19 cellular contexts compared by ENCODE assay signal in the genomic region with DNA sequence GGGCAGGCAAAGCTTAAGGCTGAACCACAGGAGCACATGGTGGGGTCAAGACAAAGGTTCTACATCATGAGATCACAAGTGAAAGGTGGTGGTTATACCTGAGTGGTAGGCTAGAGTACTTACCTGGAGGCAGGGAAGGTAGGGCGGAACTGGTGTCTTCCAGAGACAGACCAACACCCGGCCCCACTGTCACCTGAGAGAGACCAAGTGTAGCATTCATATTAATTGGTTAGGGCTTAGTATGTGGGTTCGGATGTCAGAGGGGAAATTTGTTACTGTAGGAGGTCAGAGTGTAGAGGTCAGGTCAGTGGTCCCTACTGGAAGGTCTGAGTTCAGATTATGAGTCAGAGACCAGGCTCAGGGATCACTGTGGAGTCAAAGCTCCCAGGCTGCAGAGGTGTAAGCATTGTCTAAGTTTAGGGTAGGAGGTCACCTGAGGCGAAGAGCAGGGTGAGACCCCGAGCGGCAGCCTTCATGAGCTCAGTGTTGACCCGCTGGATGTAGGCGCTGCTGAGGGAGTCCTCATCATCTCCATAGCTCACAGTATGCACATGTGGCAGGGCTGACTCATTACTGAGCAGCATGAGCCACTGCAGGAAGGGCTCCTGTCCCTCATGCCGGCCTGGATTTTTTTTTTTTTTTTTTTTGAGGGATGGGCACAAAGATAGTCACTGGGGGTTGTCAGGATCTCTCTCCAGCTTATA. TPM values are rescaled to one million over a fixed set of nuclear protein-coding genes. Genes with fewer than 3 reads are reported as not detected.
DNase-seq lines count a peak whose midpoint lies in the region; ATAC-seq and TF ChIP-seq lines count a peak whose summit lies in the region.
"Had no signal": no experiment of that assay in that cellular context is flagged by ENCODE, and none has a peak within 500 bp of the region (broad histone marks: within the 10 kb centered on the region; RNA-seq: fewer than 3 reads in every experiment).

No MANE protein-coding gene starts in this region.

- no peaks in the 10 kb centered on the region for H3K27me3 ChIP-seq in brain microvascular endothelial cell (replicated peaks)
- no peaks in the 10 kb centered on the region for H3K27me3 ChIP-seq in naive thymus-derived CD4-positive, alpha-beta T cell (ENCODE audit: control insufficient read depth in 2 of 2, insufficient read depth in 2 of 2, low read length in 2 of 2)
- H3K27me3 ChIP-seq: right atrium auricular region had no signal

- H3K36me3 Mint-ChIP-seq in CD14-positive monocyte (peaks cover 3 to 4% of the 10 kb centered on the region in 2 donors), nephron progenitor cell (ENCODE audit: low read depth) (peaks cover 15% of the 10 kb centered on the region)
- H3K36me3 Mint-ChIP-seq in naive thymus-derived CD4-positive, alpha-beta T cell, result peaks cover 7 to 24% (median 10%) of the 10 kb centered on the region in 5 donors

- H3K4me1 Mint-ChIP-seq in CD14-positive monocyte (peaks cover 23% of the 10 kb centered on the region), nephron progenitor cell (peaks cover 4% of the 10 kb centered on the region)
- H3K4me1 Mint-ChIP-seq in naive thymus-derived CD4-positive, alpha-beta T cell, result peaks cover 9 to 22% (median 13%) of the 10 kb centered on the region in 7 donors

- intact Hi-C loops in CD14-positive monocyte (cut with micrococcal nuclease), result loop anchor here in 1 of 2 donors (10.0 kb wide), 1 partner anchor 381 kb away; a partner anchor contains a TSS
- intact Hi-C loops in naive thymus-derived CD4-positive, alpha-beta T cell (cut with micrococcal nuclease), result loop anchor here (5.0 to 10.0 kb wide), 4 partner anchors 36 to 989 kb away; a partner anchor contains a TSS

- H3K27ac Mint-ChIP-seq in CD14-positive monocyte (peak overlapping the region in 4 of 7 donors; percentile 42 to 64 (median 48)), nephron progenitor cell (no peak overlapping the region)
- H3K27ac Mint-ChIP-seq in naive thymus-derived CD4-positive, alpha-beta T cell, result peak overlapping the region in 6 of 9 donors; percentile 8 to 57 (median 22)
- H3K27ac Mint-ChIP-seq: activated CD4-positive, alpha-beta memory T cell treated with anti-CD3 and anti-CD28 coated beads for 36 hours; activated T-helper 17 cell treated with anti-CD3 and anti-CD28 coated beads, Interleukin-2, amount 50 U/mL, for 72 hours; H9 had no signal

- TF ChIP-seq CTCF in CD14-positive monocyte (IDR thresholded peaks at IDR 0.05) (no peak), brain microvascular endothelial cell (IDR thresholded peaks at IDR 0.05; ENCODE audit: low read depth, low read length, missing control alignments) (no peak), nephron progenitor cell (IDR thresholded peaks at IDR 0.05) (no peak)

- in situ Hi-C loops in brain microvascular endothelial cell (cut with HindIII; ENCODE audit: low pct_ligation_motif_present, low sequenced_read_pairs), result no loop called here

- H3K27me3 Mint-ChIP-seq in CD14-positive monocyte (ENCODE audit: low read depth in 3 of 3) (no peaks in the 10 kb centered on the region), nephron progenitor cell (ENCODE audit: low read depth, poor library complexity) (no peaks in the 10 kb centered on the region)
- no peaks in the 10 kb centered on the region for H3K27me3 Mint-ChIP-seq in naive thymus-derived CD4-positive, alpha-beta T cell
- H3K27me3 Mint-ChIP-seq: activated CD4-positive, alpha-beta memory T cell treated with anti-CD3 and anti-CD28 coated beads for 36 hours; activated T-helper 17 cell treated with anti-CD3 and anti-CD28 coated beads, Interleukin-2, amount 50 U/mL, for 72 hours had no signal

- no peak for ATAC-seq in naive thymus-derived CD4-positive, alpha-beta T cell
- ATAC-seq in GM21529 (IDR thresholded peaks at IDR 0.05; ENCODE audit: unreplicated experiment), result no peak
- ATAC-seq: activated T-helper 17 cell treated with anti-CD3 and anti-CD28 coated beads, Interleukin-2, amount 50 U/mL, for 72 hours; lower lobe of right lung had no signal

- POLR2A ChIA-PET in naive thymus-derived CD4-positive, alpha-beta T cell (lab: Charles Lee), result interaction anchor here (0.7 to 2.9 kb wide), 3 partner anchors 38 to 73 kb away, joined by 3 to 8 read pairs (median 7); a partner anchor contains a TSS

- H3K9me3 Mint-ChIP-seq in CD14-positive monocyte, result no peaks in the 10 kb centered on the region
- H3K9me3 Mint-ChIP-seq in naive thymus-derived CD4-positive, alpha-beta T cell, result no peaks in the 10 kb centered on the region
- no peaks in the 10 kb centered on the region for H3K9me3 Mint-ChIP-seq in nephron progenitor cell
- H3K9me3 Mint-ChIP-seq: activated CD4-positive, alpha-beta memory T cell treated with anti-CD3 and anti-CD28 coated beads for 36 hours; activated T-helper 17 cell treated with anti-CD3 and anti-CD28 coated beads, Interleukin-2, amount 50 U/mL, for 72 hours; H9 had no signal

- H3K9me3 ChIP-seq in naive thymus-derived CD4-positive, alpha-beta T cell (ENCODE audit: control insufficient read depth in 2 of 3, low read length in 3 of 3), result no peaks in the 10 kb centered on the region
- H3K9me3 ChIP-seq: lower lobe of right lung, right atrium auricular region had no signal

- CTCF ChIA-PET in naive thymus-derived CD4-positive, alpha-beta T cell (lab: Charles Lee), result interaction anchor here (1.1 kb wide), 1 partner anchor 67 kb away, joined by 3 read pairs; a partner anchor contains a TSS

- H3K4me1 ChIP-seq in naive thymus-derived CD4-positive, alpha-beta T cell (ENCODE audit: control insufficient read depth in 2 of 2, insufficient read depth in 2 of 2, low read length in 2 of 2), result peaks cover 17 to 36% of the 10 kb centered on the region in 2 donors

- no peak overlapping the region for H3K4me3 ChIP-seq in brain microvascular endothelial cell (ENCODE audit: low read depth, low read length)
- no peak overlapping the region for H3K4me3 ChIP-seq in naive thymus-derived CD4-positive, alpha-beta T cell (ENCODE audit: low read length)
- H3K4me3 ChIP-seq: lower lobe of right lung, right atrium auricular region had no signal

- peak overlapping the region; percentile 29 for H3K27ac ChIP-seq in brain microvascular endothelial cell
- no peak overlapping the region for H3K27ac ChIP-seq in naive thymus-derived CD4-positive, alpha-beta T cell (ENCODE audit: low read depth, low read length)
- H3K27ac ChIP-seq: epithelial cell of prostate, lower lobe of right lung, right atrium auricular region had no signal

- DNase-seq in CD14-positive monocyte (ENCODE audit: low spot score), result no peak
- DNase-seq in HCEC 1CT, result peak; percentile 76
- DNase-seq in brain microvascular endothelial cell, result peak; percentile 65
- DNase-seq in naive thymus-derived CD4-positive, alpha-beta T cell, result no peak
- no peak for DNase-seq in NCI-H2081 (lab: John Stamatoyannopoulos, UW)
- DNase-seq in nephron progenitor cell, result no peak
- no peak for DNase-seq in OCI-M1 (lab: John Stamatoyannopoulos, UW)
- DNase-seq: activated CD4-positive, alpha-beta memory T cell treated with anti-CD3 and anti-CD28 coated beads for 36 hours; amygdala; GDM1; H9; lower lobe of right lung; NCI-H2029 treated with DMSO at 0.1 percent for 48 hours; NCI-H524; substantia nigra had no signal

- H3K4me3 Mint-ChIP-seq in CD14-positive monocyte, result no peak overlapping the region
- H3K4me3 Mint-ChIP-seq in naive thymus-derived CD4-positive, alpha-beta T cell, result peak overlapping the region in 4 of 10 donors; percentile 2 to 60 (median 30)
- no peak overlapping the region for H3K4me3 Mint-ChIP-seq in nephron progenitor cell
- H3K4me3 Mint-ChIP-seq: activated CD4-positive, alpha-beta memory T cell treated with anti-CD3 and anti-CD28 coated beads for 36 hours; activated T-helper 17 cell treated with anti-CD3 and anti-CD28 coated beads, Interleukin-2, amount 50 U/mL, for 72 hours had no signal

- H3K36me3 ChIP-seq in brain microvascular endothelial cell (replicated peaks), result peaks cover 20% of the 10 kb centered on the region
- H3K36me3 ChIP-seq in naive thymus-derived CD4-positive, alpha-beta T cell (ENCODE audit: control insufficient read depth in 2 of 3, insufficient read depth in 3 of 3, low read length in 3 of 3), result peaks cover 0 to 26% (median 0%) of the 10 kb centered on the region in 3 experiments

RNA-seq across cellular contexts. Expression of a gene that starts 3.2 kb away (rescaled TPM):
- 100 to 1,000 TPM; 218 to 359 TPM for polyA plus RNA-seq in CD14-positive monocyte
- total RNA-seq in naive thymus-derived CD4-positive, alpha-beta T cell, result 100 to 1,000 TPM in 3 of 5 experiments, 10 to 100 TPM in 2; 49.9 to 160 (median 134) TPM
- polyA plus RNA-seq in naive thymus-derived CD4-positive, alpha-beta T cell, result 100 to 1,000 TPM in 1 of 2 donors, 10 to 100 TPM in 1; 91.6 to 116 TPM

RNA-seq across cellular contexts. Expression of a gene that starts 4.0 kb away (rescaled TPM):
- 100 to 1,000 TPM; 232 to 233 TPM for polyA plus RNA-seq in CD14-positive monocyte
- total RNA-seq in naive thymus-derived CD4-positive, alpha-beta T cell, result 100 to 1,000 TPM; 116 to 135 (median 128) TPM
- polyA plus RNA-seq in naive thymus-derived CD4-positive, alpha-beta T cell, result 100 to 1,000 TPM; 210 to 247 TPM

RNA-seq across cellular contexts. Expression of a gene that starts 12.5 kb away (rescaled TPM):
- 100 to 1,000 TPM; 250 to 271 TPM for polyA plus RNA-seq in CD14-positive monocyte
- total RNA-seq in naive thymus-derived CD4-positive, alpha-beta T cell, result 100 to 1,000 TPM in 1 of 5 experiments, 10 to 100 TPM in 4; 34.4 to 165 (median 89.6) TPM
- 10 to 100 TPM; 67.8 to 79.7 TPM for polyA plus RNA-seq in naive thymus-derived CD4-positive, alpha-beta T cell

RNA-seq across cellular contexts. Expression of a gene that starts 12.6 kb away (rescaled TPM):
- polyA plus RNA-seq in CD14-positive monocyte, result 10 to 100 TPM; 11.9 to 14.1 TPM
- total RNA-seq in naive thymus-derived CD4-positive, alpha-beta T cell, result 10 to 100 TPM; 21.4 to 37.9 (median 27.9) TPM
- polyA plus RNA-seq in naive thymus-derived CD4-positive, alpha-beta T cell, result 10 to 100 TPM; 17.2 to 29.1 TPM

RNA-seq across cellular contexts. Expression of a gene that starts 39.6 kb away (rescaled TPM):
- under 1 TPM; 0.01 to 0.02 TPM for polyA plus RNA-seq in CD14-positive monocyte
- 10 to 100 TPM in 3 of 5 experiments, 1 to 10 TPM in 1, under 1 TPM in 1; 0.48 to 12.5 (median 10.9) TPM for total RNA-seq in naive thymus-derived CD4-positive, alpha-beta T cell
- polyA plus RNA-seq in naive thymus-derived CD4-positive, alpha-beta T cell, result 1 to 10 TPM; 2.7 to 4.8 TPM

Comparison
In these comparisons a context has a peak if more than half of its experiments do, and no peak if none do; other contexts are left out.
1. DNase-seq: peak in HCEC 1CT (single experiment) and brain microvascular endothelial cell (single experiment); none in CD14-positive monocyte (single experiment), naive thymus-derived CD4-positive, alpha-beta T cell (0 of 9), NCI-H2081 (0 of 2), nephron progenitor cell (single experiment) and OCI-M1 (single experiment).